ENCODE assay signal across 11 cellular contexts in genomic region chr16:17836868-17837602, GRCh38.
DNase-seq lines count a peak whose midpoint lies in the region; TF ChIP-seq lines count a peak whose summit lies in the region.
"Had no signal": no experiment of that assay in that cellular context is flagged by ENCODE, and none has a peak within 500 bp of the region (broad histone marks: within the 10 kb centered on the region; RNA-seq: fewer than 3 reads in every experiment).

No MANE protein-coding gene starts in this region.

- H3K4ac ChIP-seq in trophoblast cell (ENCODE audit: low read depth, low read length) = no peak overlapping the region

- H4K91ac ChIP-seq in trophoblast cell (ENCODE audit: low read depth, low read length) = peak overlapping the region; percentile 18

- H3F3A ChIP-seq in GM23248 (ENCODE audit: insufficient read depth) = peaks cover 18% of the 10 kb centered on the region

- H2AFZ ChIP-seq in GM23248 (no peak overlapping the region), trophoblast cell (ENCODE audit: insufficient read depth, low read length, poor library complexity) (no peak overlapping the region)

- in situ Hi-C loops in GM23248 (cut with MboI) = no loop called here

- H3K79me1 ChIP-seq in trophoblast cell (ENCODE audit: low read length) = no peaks in the 10 kb centered on the region

- H2AK5ac ChIP-seq in trophoblast cell (ENCODE audit: low read length) = no peak overlapping the region

- no peaks in the 10 kb centered on the region for H3K79me2 ChIP-seq in GM23248 (ENCODE audit: insufficient read depth)
- H3K79me2 ChIP-seq in trophoblast cell (ENCODE audit: control insufficient read depth, insufficient read depth, low read length, poor library complexity) = no peaks in the 10 kb centered on the region

- H3K27me3 Mint-ChIP-seq in endodermal cell (ENCODE audit: insufficient read depth) = no peaks in the 10 kb centered on the region
- no peaks in the 10 kb centered on the region for H3K27me3 Mint-ChIP-seq in T-helper 2 cell treated with Interferon-gamma antibody and Interleukin-4, amounts not matched to agents 5 μg/mL and 100 μg/mL, for 36 hours (ENCODE audit: low read depth)

- H3K27ac Mint-ChIP-seq in endodermal cell = no peak overlapping the region
- H3K27ac Mint-ChIP-seq in T-helper 2 cell treated with Interferon-gamma antibody and Interleukin-4, amounts not matched to agents 5 μg/mL and 100 μg/mL, for 36 hours = no peak overlapping the region

- H3K27me3 ChIP-seq in GM23248 (replicated peaks; ENCODE audit: insufficient read depth) (no peaks in the 10 kb centered on the region), endodermal cell (ENCODE audit: control insufficient read depth, insufficient read depth, low read length, poor library complexity, severe bottlenecking) (no peaks in the 10 kb centered on the region), trophoblast cell (ENCODE audit: insufficient read depth, low read length) (no peaks in the 10 kb centered on the region)

- H3K4me3 ChIP-seq in GM23248 (no peak overlapping the region), endodermal cell (ENCODE audit: low read length) (no peak overlapping the region), trophoblast cell (ENCODE audit: low read depth, low read length) (no peak overlapping the region)

- no peaks in the 10 kb centered on the region for H3K9me3 ChIP-seq in GM23248 (ENCODE audit: low read depth)
- no peaks in the 10 kb centered on the region for H3K9me3 ChIP-seq in endodermal cell (ENCODE audit: control insufficient read depth, low read length)
- no peaks in the 10 kb centered on the region for H3K9me3 ChIP-seq in trophoblast cell (ENCODE audit: insufficient read depth, low read depth, low read length)

- no peaks in the 10 kb centered on the region for H3K9me2 ChIP-seq in GM23248 (ENCODE audit: insufficient read depth)

- no peak overlapping the region for H2BK12ac ChIP-seq in trophoblast cell (ENCODE audit: low read length)

- H3K4me1 ChIP-seq in GM23248 (ENCODE audit: insufficient read depth) = peaks cover 20% of the 10 kb centered on the region
- no peaks in the 10 kb centered on the region for H3K4me1 ChIP-seq in endodermal cell (ENCODE audit: control insufficient read depth, insufficient read depth, low read length)
- H3K4me1 ChIP-seq in trophoblast cell (ENCODE audit: control insufficient read depth in 1 of 2, insufficient read depth in 2 of 2, low read length in 2 of 2) = peaks cover 6 to 8% of the 10 kb centered on the region in 2 experiments

- H3K27ac ChIP-seq in GM23248 = peak overlapping the region; percentile 58
- no peak overlapping the region for H3K27ac ChIP-seq in endodermal cell (ENCODE audit: low read depth, low read length)
- no peak overlapping the region for H3K27ac ChIP-seq in trophoblast cell (ENCODE audit: low read depth, low read length)

- H3K4me2 ChIP-seq in GM23248 (ENCODE audit: unreplicated experiment) (peak overlapping the region; percentile 37), trophoblast cell (ENCODE audit: low read length) (peak overlapping the region; percentile 7)

- peak overlapping the region; percentile 57 for H4K8ac ChIP-seq in trophoblast cell (ENCODE audit: low read depth, low read length)

- 36 to 38% methylated on average over 12 of the region's 12 CpGs for WGBS in GM23248 (ENCODE audit: low coverage in 1 of 2, low lambda C conversion rate in 2 of 2, missing lambda C conversion rate in 2 of 2), 2 experiments
- WGBS in endodermal cell (ENCODE audit: insufficient coverage in 1 of 2, insufficient read length in 1 of 2), 2 experiments = 47 to 58% methylated on average over 8 to 12 of the region's 12 CpGs
- no CpG with 5 or more reads among the region's 12 CpGs for WGBS in trophoblast cell (ENCODE audit: extremely low coverage, insufficient coverage, insufficient read length)

- H4K20me1 ChIP-seq in GM23248 (ENCODE audit: insufficient read depth) = no peaks in the 10 kb centered on the region

- no peak overlapping the region for H3K18ac ChIP-seq in trophoblast cell (ENCODE audit: low read length)

- no peaks in the 10 kb centered on the region for H3K9me3 Mint-ChIP-seq in endodermal cell
- H3K9me3 Mint-ChIP-seq in T-helper 2 cell treated with Interferon-gamma antibody and Interleukin-4, amounts not matched to agents 5 μg/mL and 100 μg/mL, for 36 hours = peaks cover 4% of the 10 kb centered on the region

- H3K23ac ChIP-seq in trophoblast cell (ENCODE audit: low read length) = no peak overlapping the region

- no peaks in the 10 kb centered on the region for H3K36me3 Mint-ChIP-seq in endodermal cell (ENCODE audit: low read depth)
- H3K36me3 Mint-ChIP-seq in T-helper 2 cell treated with Interferon-gamma antibody and Interleukin-4, amounts not matched to agents 5 μg/mL and 100 μg/mL, for 36 hours (ENCODE audit: low read depth) = no peaks in the 10 kb centered on the region

- H3K4me1 Mint-ChIP-seq in endodermal cell = no peaks in the 10 kb centered on the region
- no peaks in the 10 kb centered on the region for H3K4me1 Mint-ChIP-seq in T-helper 2 cell treated with Interferon-gamma antibody and Interleukin-4, amounts not matched to agents 5 μg/mL and 100 μg/mL, for 36 hours (ENCODE audit: low read depth)

- DNase-seq in GM23248 = peak; percentile 95
- DNase-seq in NOMO-1 (lab: John Stamatoyannopoulos, UW; ENCODE audit: unreplicated experiment in 2 of 2) = peak; percentile 19 to 54
- DNase-seq in endodermal cell = peak; percentile 86
- peak; percentile 24 to 77 for DNase-seq in trophoblast cell
- no peak for DNase-seq in GM10266 (ENCODE audit: extremely low spot score)
- DNase-seq in GM20000 (ENCODE audit: low spot score) = no peak
- no peak for DNase-seq in T-helper 2 cell treated with Interferon-gamma antibody and Interleukin-4, amounts not matched to agents 5 μg/mL and 100 μg/mL, for 36 hours (ENCODE audit: low spot score)
- DNase-seq in NCI-H345 (lab: John Stamatoyannopoulos, UW) = no peak
- DNase-seq: activated CD8-positive, alpha-beta memory T cell treated with anti-CD3 and anti-CD28 coated beads for 24 hours; NCI-H1417; SHP77 treated with DMSO at 0.1 percent for 48 hours had no signal

- no peak overlapping the region for H3K14ac ChIP-seq in trophoblast cell (ENCODE audit: low read length)

- no peak for TF ChIP-seq CTCF in endodermal cell (conservative IDR thresholded peaks at IDR 0.05)
- TF ChIP-seq CTCF in GM10266 (IDR thresholded peaks at IDR 0.05; ENCODE audit: control insufficient read depth, insufficient read depth, low read depth, missing control alignments) = no peak
- TF ChIP-seq CTCF in GM20000 (IDR thresholded peaks at IDR 0.05; ENCODE audit: extremely low read depth, missing control alignments) = no peak

- no peak overlapping the region for H3K4me3 Mint-ChIP-seq in endodermal cell
- no peak overlapping the region for H3K4me3 Mint-ChIP-seq in T-helper 2 cell treated with Interferon-gamma antibody and Interleukin-4, amounts not matched to agents 5 μg/mL and 100 μg/mL, for 36 hours

- no peak overlapping the region for H2BK120ac ChIP-seq in trophoblast cell (ENCODE audit: insufficient read depth, low read length, poor library complexity)

- H3K9ac ChIP-seq in GM23248 (0 out of 2 replicates have a peak overlapping the region, but pooled peaks have one; percentile 8), endodermal cell (ENCODE audit: extremely low read depth, low read length, poor library complexity, severe bottlenecking) (no peak overlapping the region), trophoblast cell (ENCODE audit: low read length) (no peak overlapping the region)

- H3K36me3 ChIP-seq in GM23248 (ENCODE audit: low read depth) (no peaks in the 10 kb centered on the region), endodermal cell (ENCODE audit: control insufficient read depth, insufficient read depth, low read length) (no peaks in the 10 kb centered on the region), trophoblast cell (ENCODE audit: control insufficient read depth in 1 of 2, insufficient read depth in 2 of 2, low read length in 2 of 2) (no peaks in the 10 kb centered on the region)

- H2BK5ac ChIP-seq in trophoblast cell (ENCODE audit: low read depth, low read length, poor library complexity) = no peak overlapping the region

- no peak overlapping the region for H4K12ac ChIP-seq in trophoblast cell (ENCODE audit: low read depth, low read length)

Comparison
In these comparisons a context has a peak if more than half of its experiments do, and no peak if none do; other contexts are left out.
1. DNase-seq: peak in GM23248 (single experiment), NOMO-1 (2 of 2), endodermal cell (single experiment) and trophoblast cell (2 of 2); none in GM10266 (single experiment), GM20000 (single experiment), T-helper 2 cell treated with Interferon-gamma antibody and Interleukin-4, amounts not matched to agents 5 μg/mL and 100 μg/mL, for 36 hours (single experiment) and NCI-H345 (single experiment).